In genomic region chr12:44829045-44829444, GRCh38 we compare ENCODE assay signal across 20 cellular contexts. TPM values are rescaled to one million over a fixed set of nuclear protein-coding genes. Genes with fewer than 3 reads are reported as not detected.
A peak's percentile ranks its signal among the peaks of the same experiment; 100 is the strongest.
DNase-seq lines count a peak whose midpoint lies in the region; ATAC-seq lines count a peak whose summit lies in the region.
"Had no signal": no experiment of that assay in that cellular context is flagged by ENCODE, and none has a peak within 500 bp of the region (broad histone marks: within the 10 kb centered on the region; RNA-seq: fewer than 3 reads in every experiment).

No MANE protein-coding gene starts in this region.

- no peaks in the 10 kb centered on the region for H3K27me3 ChIP-seq in CD4-positive, CD25-positive, alpha-beta regulatory T cell (ENCODE audit: control insufficient read depth, insufficient read depth, low read length)

- H3K4me1 ChIP-seq in CD4-positive, CD25-positive, alpha-beta regulatory T cell (ENCODE audit: control insufficient read depth, insufficient read depth, low read length, poor library complexity, severe bottlenecking) = peaks cover 5% of the 10 kb centered on the region
- H3K4me1 ChIP-seq: A549 had no signal

- peaks cover 2% of the 10 kb centered on the region for H3K36me3 Mint-ChIP-seq in activated CD4-positive, alpha-beta memory T cell treated with anti-CD3 and anti-CD28 coated beads for 36 hours
- peaks cover 5% of the 10 kb centered on the region for H3K36me3 Mint-ChIP-seq in activated CD4-positive, alpha-beta memory T cell treated with anti-CD3 and anti-CD28 coated beads, Interleukin-2, amount 10 ng/mL, durations not matched to agents 7 days and 5 days (ENCODE audit: low read depth)
- H3K36me3 Mint-ChIP-seq in CD4-positive, CD25-positive, alpha-beta regulatory T cell = no peaks in the 10 kb centered on the region
- H3K36me3 Mint-ChIP-seq in T-cell = peaks cover 16% of the 10 kb centered on the region
- peaks cover 5% of the 10 kb centered on the region for H3K36me3 Mint-ChIP-seq in activated naive CD8-positive, alpha-beta T cell treated with anti-CD3 and anti-CD28 coated beads, Interleukin-2, amount 10 ng/mL, durations not matched to agents 7 days and 5 days

- H3K4me3 ChIP-seq in CD4-positive, CD25-positive, alpha-beta regulatory T cell (ENCODE audit: low read depth, low read length) = peak overlapping the region; percentile 21
- H3K4me3 ChIP-seq: A549 had no signal

- CTCF ChIA-PET in activated CD4-positive, alpha-beta memory T cell treated with anti-CD3 and anti-CD28 coated beads for 36 hours (lab: Charles Lee) = interaction anchor here (1.1 to 4.3 kb wide), 8 partner anchors 16 to 120 kb away, joined by 3 to 29 read pairs (median 4); partner anchors contain the start of gene NELL2
- CTCF ChIA-PET in activated CD4-positive, alpha-beta memory T cell treated with anti-CD3 and anti-CD28 coated beads, Interleukin-2, amount 10 ng/mL, durations not matched to agents 7 days and 5 days (lab: Charles Lee) = no interaction called here
- CTCF ChIA-PET in T-cell (lab: Charles Lee) = interaction anchor here in 1 of 2 donors (1.0 kb wide), 2 partner anchors 8 to 44 kb away, joined by 3 to 4 read pairs; no protein-coding TSS in a partner anchor

- peaks cover 62% of the 10 kb centered on the region for H3K4me1 Mint-ChIP-seq in activated CD4-positive, alpha-beta memory T cell treated with anti-CD3 and anti-CD28 coated beads for 36 hours (ENCODE audit: low read depth)
- peaks cover 43% of the 10 kb centered on the region for H3K4me1 Mint-ChIP-seq in activated CD4-positive, alpha-beta memory T cell treated with anti-CD3 and anti-CD28 coated beads, Interleukin-2, amount 10 ng/mL, durations not matched to agents 7 days and 5 days
- H3K4me1 Mint-ChIP-seq in CD4-positive, CD25-positive, alpha-beta regulatory T cell = peaks cover 11 to 27% (median 12%) of the 10 kb centered on the region in 4 donors
- peaks cover 55 to 78% (median 76%) of the 10 kb centered on the region in 3 donors for H3K4me1 Mint-ChIP-seq in T-cell
- H3K4me1 Mint-ChIP-seq in activated naive CD8-positive, alpha-beta T cell treated with anti-CD3 and anti-CD28 coated beads, Interleukin-2, amount 10 ng/mL, durations not matched to agents 7 days and 5 days = peaks cover 53% of the 10 kb centered on the region

- no peak for ATAC-seq in CD4-positive, CD25-positive, alpha-beta regulatory T cell (ENCODE audit: low read depth in 2 of 2)
- no peak for ATAC-seq in T-cell (replicated peaks in 1 of 4)
- ATAC-seq in activated naive CD8-positive, alpha-beta T cell treated with anti-CD3 and anti-CD28 coated beads, Interleukin-2, amount 10 ng/mL, durations not matched to agents 7 days and 5 days (ENCODE audit: low read depth) = no peak
- no peak for ATAC-seq in GM18517 (IDR thresholded peaks at IDR 0.05; ENCODE audit: unreplicated experiment)
- ATAC-seq in HG03442 (IDR thresholded peaks at IDR 0.05; ENCODE audit: unreplicated experiment) = no peak
- ATAC-seq: A549 had no signal

- H3K27ac Mint-ChIP-seq in activated CD4-positive, alpha-beta memory T cell treated with anti-CD3 and anti-CD28 coated beads for 36 hours = peak overlapping the region; percentile 72
- no peak overlapping the region for H3K27ac Mint-ChIP-seq in activated CD4-positive, alpha-beta memory T cell treated with anti-CD3 and anti-CD28 coated beads, Interleukin-2, amount 10 ng/mL, durations not matched to agents 7 days and 5 days
- no peak overlapping the region for H3K27ac Mint-ChIP-seq in CD4-positive, CD25-positive, alpha-beta regulatory T cell
- H3K27ac Mint-ChIP-seq in T-cell = peak overlapping the region; percentile 85 to 89
- peak overlapping the region; percentile 68 for H3K27ac Mint-ChIP-seq in activated naive CD8-positive, alpha-beta T cell treated with anti-CD3 and anti-CD28 coated beads, Interleukin-2, amount 10 ng/mL, durations not matched to agents 7 days and 5 days
- H3K27ac Mint-ChIP-seq: HFFc6 had no signal

- H3K36me3 ChIP-seq in CD4-positive, CD25-positive, alpha-beta regulatory T cell (ENCODE audit: control insufficient read depth, insufficient read depth, low read length) = no peaks in the 10 kb centered on the region

- DNase-seq in activated CD4-positive, alpha-beta memory T cell treated with anti-CD3 and anti-CD28 coated beads for 36 hours = no peak
- no peak for DNase-seq in activated CD4-positive, alpha-beta memory T cell treated with anti-CD3 and anti-CD28 coated beads, Interleukin-2, amount 10 ng/mL, durations not matched to agents 7 days and 5 days
- no peak for DNase-seq in CD4-positive, CD25-positive, alpha-beta regulatory T cell
- no peak for DNase-seq in T-cell
- no peak for DNase-seq in activated naive CD8-positive, alpha-beta T cell treated with anti-CD3 and anti-CD28 coated beads, Interleukin-2, amount 10 ng/mL, durations not matched to agents 7 days and 5 days
- DNase-seq in NCI-H446 (lab: John Stamatoyannopoulos, UW) = no peak
- DNase-seq: Calu3, DMS53, HFFc6, NCI-H1048, NCI-H146, NCI-H2081, NCI-H524, Right ventricle myocardium superior had no signal

- no peaks in the 10 kb centered on the region for H3K27me3 Mint-ChIP-seq in activated CD4-positive, alpha-beta memory T cell treated with anti-CD3 and anti-CD28 coated beads for 36 hours
- no peaks in the 10 kb centered on the region for H3K27me3 Mint-ChIP-seq in activated CD4-positive, alpha-beta memory T cell treated with anti-CD3 and anti-CD28 coated beads, Interleukin-2, amount 10 ng/mL, durations not matched to agents 7 days and 5 days
- H3K27me3 Mint-ChIP-seq in CD4-positive, CD25-positive, alpha-beta regulatory T cell = no peaks in the 10 kb centered on the region
- no peaks in the 10 kb centered on the region for H3K27me3 Mint-ChIP-seq in T-cell
- H3K27me3 Mint-ChIP-seq in activated naive CD8-positive, alpha-beta T cell treated with anti-CD3 and anti-CD28 coated beads, Interleukin-2, amount 10 ng/mL, durations not matched to agents 7 days and 5 days = no peaks in the 10 kb centered on the region

- peaks cover 3% of the 10 kb centered on the region for H3K9me3 Mint-ChIP-seq in activated CD4-positive, alpha-beta memory T cell treated with anti-CD3 and anti-CD28 coated beads for 36 hours
- no peaks in the 10 kb centered on the region for H3K9me3 Mint-ChIP-seq in activated CD4-positive, alpha-beta memory T cell treated with anti-CD3 and anti-CD28 coated beads, Interleukin-2, amount 10 ng/mL, durations not matched to agents 7 days and 5 days
- peaks cover 0 to 5% (median 0%) of the 10 kb centered on the region in 7 donors for H3K9me3 Mint-ChIP-seq in CD4-positive, CD25-positive, alpha-beta regulatory T cell
- peaks cover 0 to 6% (median 3%) of the 10 kb centered on the region in 3 donors for H3K9me3 Mint-ChIP-seq in T-cell
- H3K9me3 Mint-ChIP-seq in activated naive CD8-positive, alpha-beta T cell treated with anti-CD3 and anti-CD28 coated beads, Interleukin-2, amount 10 ng/mL, durations not matched to agents 7 days and 5 days = peaks cover 4% of the 10 kb centered on the region

- intact Hi-C loops in activated CD4-positive, alpha-beta memory T cell treated with anti-CD3 and anti-CD28 coated beads for 36 hours (cut with micrococcal nuclease) = loop anchor here (5.0 kb wide), 1 partner anchor 43 kb away; no protein-coding TSS in a partner anchor

- no peaks in the 10 kb centered on the region for H3K9me3 ChIP-seq in CD4-positive, CD25-positive, alpha-beta regulatory T cell (ENCODE audit: control insufficient read depth in 2 of 2, low read length in 2 of 2)
- H3K9me3 ChIP-seq: A549 had no signal

- H3K27ac ChIP-seq in CD4-positive, CD25-positive, alpha-beta regulatory T cell (ENCODE audit: insufficient read depth, low read length, poor library complexity, severe bottlenecking) = no peak overlapping the region
- H3K27ac ChIP-seq: A549, C4-2B, KMS-11 had no signal

- POLR2A ChIA-PET in activated CD4-positive, alpha-beta memory T cell treated with anti-CD3 and anti-CD28 coated beads for 36 hours (lab: Charles Lee) = interaction anchor here (2.4 kb wide), 1 partner anchor 18 kb away, joined by 8 read pairs; no protein-coding TSS in a partner anchor
- POLR2A ChIA-PET in activated CD4-positive, alpha-beta memory T cell treated with anti-CD3 and anti-CD28 coated beads, Interleukin-2, amount 10 ng/mL, durations not matched to agents 7 days and 5 days (lab: Charles Lee) = interaction anchor here (1.9 kb wide), 1 partner anchor 18 kb away, joined by 5 read pairs; no protein-coding TSS in a partner anchor
- POLR2A ChIA-PET in T-cell (lab: Charles Lee) = no interaction called here
- POLR2A ChIA-PET in activated naive CD8-positive, alpha-beta T cell treated with anti-CD3 and anti-CD28 coated beads, Interleukin-2, amount 10 ng/mL, durations not matched to agents 7 days and 5 days (lab: Charles Lee) = interaction anchor here (1.0 to 4.2 kb wide), 2 partner anchors 19 to 46 kb away, joined by 4 to 31 read pairs; no protein-coding TSS in a partner anchor

- no peak overlapping the region for H3K4me3 Mint-ChIP-seq in activated CD4-positive, alpha-beta memory T cell treated with anti-CD3 and anti-CD28 coated beads for 36 hours
- H3K4me3 Mint-ChIP-seq in activated CD4-positive, alpha-beta memory T cell treated with anti-CD3 and anti-CD28 coated beads, Interleukin-2, amount 10 ng/mL, durations not matched to agents 7 days and 5 days = no peak overlapping the region
- no peak overlapping the region for H3K4me3 Mint-ChIP-seq in CD4-positive, CD25-positive, alpha-beta regulatory T cell
- H3K4me3 Mint-ChIP-seq in T-cell = peak overlapping the region in 1 of 3 donors; percentile 31
- peak overlapping the region; percentile 53 for H3K4me3 Mint-ChIP-seq in activated naive CD8-positive, alpha-beta T cell treated with anti-CD3 and anti-CD28 coated beads, Interleukin-2, amount 10 ng/mL, durations not matched to agents 7 days and 5 days
- H3K4me3 Mint-ChIP-seq: HFFc6 had no signal

RNA-seq across cellular contexts. Expression of gene NELL2, which starts 47.1 kb away (rescaled TPM):
- 10 to 100 TPM; 40.5 to 43.5 TPM for total RNA-seq in activated CD4-positive, alpha-beta memory T cell treated with anti-CD3 and anti-CD28 coated beads for 36 hours
- total RNA-seq in activated CD4-positive, alpha-beta memory T cell treated with anti-CD3 and anti-CD28 coated beads, Interleukin-2, amount 10 ng/mL, durations not matched to agents 7 days and 5 days = 10 to 100 TPM; 10.1 to 10.5 TPM
- 11.9 TPM for total RNA-seq in CD4-positive, CD25-positive, alpha-beta regulatory T cell
- polyA plus RNA-seq in CD4-positive, CD25-positive, alpha-beta regulatory T cell = 1 to 10 TPM; 1.2 to 5.0 (median 3.0) TPM
- 100 to 1,000 TPM; 154 to 212 (median 169) TPM for total RNA-seq in T-cell
- 100 to 1,000 TPM; 147 to 161 TPM for total RNA-seq in activated naive CD8-positive, alpha-beta T cell treated with anti-CD3 and anti-CD28 coated beads, Interleukin-2, amount 10 ng/mL, durations not matched to agents 7 days and 5 days
- total RNA-seq: Calu3, HFFc6, MCF 10A had no signal

Comparison
In these comparisons a context has a peak if more than half of its experiments do, and no peak if none do; other contexts are left out.
1. H3K27ac Mint-ChIP-seq: peak in activated CD4-positive, alpha-beta memory T cell treated with anti-CD3 and anti-CD28 coated beads for 36 hours (single experiment), T-cell (2 of 2) and activated naive CD8-positive, alpha-beta T cell treated with anti-CD3 and anti-CD28 coated beads, Interleukin-2, amount 10 ng/mL, durations not matched to agents 7 days and 5 days (single experiment); none in activated CD4-positive, alpha-beta memory T cell treated with anti-CD3 and anti-CD28 coated beads, Interleukin-2, amount 10 ng/mL, durations not matched to agents 7 days and 5 days (single experiment) and CD4-positive, CD25-positive, alpha-beta regulatory T cell (0 of 3).
2. POLR2A ChIA-PET loops: an anchor here in activated CD4-positive, alpha-beta memory T cell treated with anti-CD3 and anti-CD28 coated beads for 36 hours (2.4 kb wide), activated CD4-positive, alpha-beta memory T cell treated with anti-CD3 and anti-CD28 coated beads, Interleukin-2, amount 10 ng/mL, durations not matched to agents 7 days and 5 days (1.9 kb wide) and activated naive CD8-positive, alpha-beta T cell treated with anti-CD3 and anti-CD28 coated beads, Interleukin-2, amount 10 ng/mL, durations not matched to agents 7 days and 5 days (1.0 to 4.2 kb wide); none called in T-cell.